Comparison of ENCODE assay signal across 12 cellular contexts in the genomic region with DNA sequence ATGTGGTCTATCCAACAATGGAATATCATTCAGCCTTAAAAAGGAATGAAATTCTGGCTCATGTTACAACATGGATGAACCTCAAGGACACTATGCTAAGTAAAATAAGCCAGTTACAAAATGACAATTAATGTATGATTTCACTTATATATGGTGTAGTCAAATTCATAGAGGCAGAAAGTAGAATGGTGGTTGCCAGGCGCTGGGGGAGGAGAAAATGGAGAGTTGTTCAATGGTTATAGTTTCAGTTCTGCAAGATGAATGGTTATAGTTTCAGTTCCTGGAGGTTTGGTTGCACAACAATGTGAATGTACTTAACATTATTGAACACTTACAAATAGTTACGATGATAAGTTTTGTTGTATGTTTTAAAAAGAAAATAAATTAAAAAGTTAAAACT.
DNase-seq lines count a peak whose midpoint lies in the region; ATAC-seq, FAIRE-seq and TF ChIP-seq lines count a peak whose summit lies in the region.
"Had no signal": no experiment of that assay in that cellular context is flagged by ENCODE, and none has a peak within 500 bp of the region (broad histone marks: within the 10 kb centered on the region; RNA-seq: fewer than 3 reads in every experiment).

No MANE protein-coding gene starts in this region.

- H3K9me3 Mint-ChIP-seq in activated CD4-positive, alpha-beta memory T cell treated with anti-CD3 and anti-CD28 coated beads for 36 hours, result peaks cover 12% of the 10 kb centered on the region
- peaks cover 11% of the 10 kb centered on the region for H3K9me3 Mint-ChIP-seq in activated CD4-positive, alpha-beta memory T cell treated with anti-CD3 and anti-CD28 coated beads, Interleukin-2, amount 10 ng/mL, durations not matched to agents 7 days and 5 days
- H3K9me3 Mint-ChIP-seq in naive B cell, result peaks cover 8 to 25% (median 17%) of the 10 kb centered on the region in 7 donors

- CTCF ChIA-PET in activated CD4-positive, alpha-beta memory T cell treated with anti-CD3 and anti-CD28 coated beads for 36 hours (lab: Charles Lee), result no interaction called here
- CTCF ChIA-PET in activated CD4-positive, alpha-beta memory T cell treated with anti-CD3 and anti-CD28 coated beads, Interleukin-2, amount 10 ng/mL, durations not matched to agents 7 days and 5 days (lab: Charles Lee), result no interaction called here

- no peak for FAIRE-seq in GM19239 (lab: Jason Lieb, UNC)

- no peak overlapping the region for H3K27ac Mint-ChIP-seq in activated CD4-positive, alpha-beta memory T cell treated with anti-CD3 and anti-CD28 coated beads for 36 hours
- H3K27ac Mint-ChIP-seq in activated CD4-positive, alpha-beta memory T cell treated with anti-CD3 and anti-CD28 coated beads, Interleukin-2, amount 10 ng/mL, durations not matched to agents 7 days and 5 days, result no peak overlapping the region
- peak overlapping the region; percentile 2 to 85 (median 76) for H3K27ac Mint-ChIP-seq in naive B cell
- H3K27ac Mint-ChIP-seq: immature natural killer cell had no signal

- H3K4me3 ChIP-seq in dorsolateral prefrontal cortex, result no peak overlapping the region

- intact Hi-C loops in activated CD4-positive, alpha-beta memory T cell treated with anti-CD3 and anti-CD28 coated beads for 36 hours (cut with micrococcal nuclease), result loop anchor here (1.0 kb wide), 1 partner anchor 12 kb away; no protein-coding TSS in a partner anchor
- intact Hi-C loops in dorsolateral prefrontal cortex (cut with DNase I), result no loop called here

- POLR2A ChIA-PET in activated CD4-positive, alpha-beta memory T cell treated with anti-CD3 and anti-CD28 coated beads for 36 hours (lab: Charles Lee), result no interaction called here
- POLR2A ChIA-PET in activated CD4-positive, alpha-beta memory T cell treated with anti-CD3 and anti-CD28 coated beads, Interleukin-2, amount 10 ng/mL, durations not matched to agents 7 days and 5 days (lab: Charles Lee), result no interaction called here

- peak; percentile 72 for DNase-seq in activated CD4-positive, alpha-beta memory T cell treated with anti-CD3 and anti-CD28 coated beads for 36 hours
- DNase-seq in activated CD4-positive, alpha-beta memory T cell treated with anti-CD3 and anti-CD28 coated beads, Interleukin-2, amount 10 ng/mL, durations not matched to agents 7 days and 5 days, result no peak
- DNase-seq in naive B cell (peak; percentile 62), SW 1271 (lab: John Stamatoyannopoulos, UW) (no peak), dorsolateral prefrontal cortex (no peak), GM19239 (ENCODE audit: insufficient read length, low spot score) (no peak)
- DNase-seq: activated T-cell treated with anti-CD3 and anti-CD28 coated beads, Interleukin-2, amount 50 U/mL, for 4 hours; effector CD4-positive, alpha-beta T cell; immature natural killer cell; SHP77 had no signal

- peaks cover 17% of the 10 kb centered on the region for H3K27me3 Mint-ChIP-seq in activated CD4-positive, alpha-beta memory T cell treated with anti-CD3 and anti-CD28 coated beads for 36 hours
- peaks cover 19% of the 10 kb centered on the region for H3K27me3 Mint-ChIP-seq in activated CD4-positive, alpha-beta memory T cell treated with anti-CD3 and anti-CD28 coated beads, Interleukin-2, amount 10 ng/mL, durations not matched to agents 7 days and 5 days
- H3K27me3 Mint-ChIP-seq in naive B cell, result no peaks in the 10 kb centered on the region

- H3K36me3 Mint-ChIP-seq in activated CD4-positive, alpha-beta memory T cell treated with anti-CD3 and anti-CD28 coated beads for 36 hours, result peaks cover 10% of the 10 kb centered on the region
- H3K36me3 Mint-ChIP-seq in activated CD4-positive, alpha-beta memory T cell treated with anti-CD3 and anti-CD28 coated beads, Interleukin-2, amount 10 ng/mL, durations not matched to agents 7 days and 5 days (ENCODE audit: low read depth), result peaks cover 4% of the 10 kb centered on the region
- H3K36me3 Mint-ChIP-seq in naive B cell, result peaks cover 8 to 18% of the 10 kb centered on the region in 2 donors

- no peak overlapping the region for H3K27ac ChIP-seq in dorsolateral prefrontal cortex

- ATAC-seq in GM21786 (IDR thresholded peaks at IDR 0.05; ENCODE audit: unreplicated experiment), result peak; percentile 93
- peak; percentile 95 for ATAC-seq in HG03521 (IDR thresholded peaks at IDR 0.05; ENCODE audit: unreplicated experiment)
- peak; percentile 97 for ATAC-seq in naive B cell (ENCODE audit: low read depth in 2 of 2)

- H3K4me3 Mint-ChIP-seq in activated CD4-positive, alpha-beta memory T cell treated with anti-CD3 and anti-CD28 coated beads for 36 hours, result no peak overlapping the region
- H3K4me3 Mint-ChIP-seq in activated CD4-positive, alpha-beta memory T cell treated with anti-CD3 and anti-CD28 coated beads, Interleukin-2, amount 10 ng/mL, durations not matched to agents 7 days and 5 days, result no peak overlapping the region
- peak overlapping the region; percentile 19 to 85 (median 78) for H3K4me3 Mint-ChIP-seq in naive B cell
- H3K4me3 Mint-ChIP-seq: activated T-cell treated with anti-CD3 and anti-CD28 coated beads, Interleukin-2, amount 50 U/mL, for 4 hours; immature natural killer cell had no signal

- no peak for TF ChIP-seq CTCF in dorsolateral prefrontal cortex (IDR thresholded peaks at IDR 0.05 in 54 of 56, conservative IDR thresholded peaks at IDR 0.05 in 2 of 56; ENCODE audit: low read depth in 1 of 56, partially characterized antibody in 56 of 56)

- H3K27me3 ChIP-seq in dorsolateral prefrontal cortex, result peaks cover 0 to 3% (median 0%) of the 10 kb centered on the region in 45 donors

- H3K4me1 Mint-ChIP-seq in activated CD4-positive, alpha-beta memory T cell treated with anti-CD3 and anti-CD28 coated beads for 36 hours (ENCODE audit: low read depth), result peaks cover 11% of the 10 kb centered on the region
- peaks cover 3% of the 10 kb centered on the region for H3K4me1 Mint-ChIP-seq in activated CD4-positive, alpha-beta memory T cell treated with anti-CD3 and anti-CD28 coated beads, Interleukin-2, amount 10 ng/mL, durations not matched to agents 7 days and 5 days
- peaks cover 22 to 40% (median 35%) of the 10 kb centered on the region in 3 donors for H3K4me1 Mint-ChIP-seq in naive B cell
- H3K4me1 Mint-ChIP-seq: immature natural killer cell had no signal

Comparison
In these comparisons a context has a peak if more than half of its experiments do, and no peak if none do; other contexts are left out.
1. DNase-seq: peak in activated CD4-positive, alpha-beta memory T cell treated with anti-CD3 and anti-CD28 coated beads for 36 hours (single experiment) and naive B cell (single experiment); none in activated CD4-positive, alpha-beta memory T cell treated with anti-CD3 and anti-CD28 coated beads, Interleukin-2, amount 10 ng/mL, durations not matched to agents 7 days and 5 days (single experiment), SW 1271 (0 of 2), dorsolateral prefrontal cortex (0 of 10) and GM19239 (single experiment).
2. H3K27ac Mint-ChIP-seq: peak in naive B cell (6 of 6); none in activated CD4-positive, alpha-beta memory T cell treated with anti-CD3 and anti-CD28 coated beads for 36 hours (single experiment) and activated CD4-positive, alpha-beta memory T cell treated with anti-CD3 and anti-CD28 coated beads, Interleukin-2, amount 10 ng/mL, durations not matched to agents 7 days and 5 days (single experiment).
3. H3K4me3 Mint-ChIP-seq: peak in naive B cell (8 of 8); none in activated CD4-positive, alpha-beta memory T cell treated with anti-CD3 and anti-CD28 coated beads for 36 hours (single experiment) and activated CD4-positive, alpha-beta memory T cell treated with anti-CD3 and anti-CD28 coated beads, Interleukin-2, amount 10 ng/mL, durations not matched to agents 7 days and 5 days (single experiment).
4. Peak in every context shown above with its lines, with median percentiles within 50 percentile points of each other: ATAC-seq.